24 cellular contexts compared by ENCODE assay signal in genomic region chr1:209123601-209124000, GRCh38.
"Had no signal": no experiment of that assay in that cellular context is flagged by ENCODE, and none has a peak within 500 bp of the region (broad histone marks: within the 10 kb centered on the region; RNA-seq: fewer than 3 reads in every experiment).

No MANE protein-coding gene starts in this region.

- H3K9me3 ChIP-seq: esophagus squamous epithelium, gastrocnemius medialis, heart right ventricle, left lung, lower lobe of right lung had no signal

- H3K4me1 ChIP-seq: esophagus squamous epithelium, gastrocnemius medialis, heart right ventricle, left lung, lower lobe of right lung had no signal

- DNase-seq: dermis blood vessel endothelial cell; effector CD4-positive, alpha-beta T cell; effector memory CD4-positive, alpha-beta T cell; esophagus squamous epithelium; foreskin fibroblast; foreskin melanocyte; gastrocnemius medialis; glutamatergic neuron; head of caudate nucleus; heart right ventricle; hippocampal formation; left cardiac atrium; left lung; left ventricle myocardium superior; lower lobe of right lung; mesenchymal stem cell; mucosa of descending colon; naive B cell had no signal

- ATAC-seq: esophagus mucosa, gastrocnemius medialis, heart right ventricle, left cardiac atrium, left lung, left ventricle myocardium superior, lower lobe of right lung, mucosa of descending colon had no signal

- FAIRE-seq: endothelial cell of umbilical vein, islet of Langerhans, keratinocyte had no signal

- H3K36me3 ChIP-seq: esophagus squamous epithelium, gastrocnemius medialis, heart right ventricle, left lung, lower lobe of right lung had no signal

- H3K27me3 ChIP-seq: gastrocnemius medialis, left lung had no signal

- H3K4me3 ChIP-seq: coronary artery, dorsolateral prefrontal cortex, esophagus squamous epithelium, gastrocnemius medialis, heart right ventricle, left lung, lower lobe of right lung, mucosa of descending colon had no signal

- H3K27ac ChIP-seq: coronary artery, dorsolateral prefrontal cortex, esophagus squamous epithelium, gastrocnemius medialis, heart right ventricle, left lung, lower lobe of right lung had no signal
